In genomic region chr20:54601831-54602515, GRCh38 we compare ENCODE assay signal across 1 cellular context.
A peak's percentile ranks its signal among the peaks of the same experiment; 100 is the strongest.
TF ChIP-seq lines count a peak whose summit lies in the region.

No MANE protein-coding gene starts in this region.

TF ChIP-seq in HepG2, 621 proteins besides CTCF, POLR2A, EP300 and RAD21 (continued from another document):
- TF ChIP-seq ATF7 (IDR thresholded peaks at IDR 0.05): 0 out of 2 replicates have a peak, but pooled peaks have one; percentile 17
- TF ChIP-seq ATF7 (CRISPR knock-in tag; IDR thresholded peaks at IDR 0.05): no peak
- no peak for TF ChIP-seq ZXDC (CRISPR knock-in tag; IDR thresholded peaks at IDR 0.05)
